ENCODE assay signal across 8 cellular contexts in genomic region chr11:59615132-59615636, GRCh38. TPM values are rescaled to one million over a fixed set of nuclear protein-coding genes. Genes with fewer than 3 reads are reported as not detected.
DNase-seq lines count a peak whose midpoint lies in the region; ATAC-seq and TF ChIP-seq lines count a peak whose summit lies in the region.

No MANE protein-coding gene starts in this region.

- H3K36me3 ChIP-seq in HEK293 (ENCODE audit: control insufficient read depth in 2 of 2, insufficient read depth in 1 of 2, low read length in 2 of 2) (peaks cover 0 to 18% of the 10 kb centered on the region in 2 experiments; a peak in 1 of 3 replicates), mucosa of descending colon (ENCODE audit: low read depth) (no peaks in the 10 kb centered on the region)

- POLR2A ChIA-PET in HEK293 (lab: Yijun Ruan, JAX), result interaction anchor here (1.2 to 3.2 kb wide), 9 partner anchors 17 to 195 kb away, joined by 3 to 39 read pairs (median 5); partner anchors contain the start of genes MRPL16, PATL1 and STX3
- POLR2A ChIA-PET in activated CD8-positive, alpha-beta T cell treated with anti-CD3 and anti-CD28 coated beads for 36 hours (lab: Charles Lee), result interaction anchor here (1.2 to 3.7 kb wide), 7 partner anchors 10 to 54 kb away, joined by 3 to 16 read pairs (median 4); partner anchors contain the start of gene PATL1

- peak overlapping the region; percentile 96 for H3K4me3 Mint-ChIP-seq in activated CD8-positive, alpha-beta T cell treated with anti-CD3 and anti-CD28 coated beads for 36 hours

- H3K4me1 ChIP-seq in HEK293 (ENCODE audit: control insufficient read depth, insufficient read depth, low read length) (no peaks in the 10 kb centered on the region), mucosa of descending colon (ENCODE audit: low read depth) (peaks cover 37% of the 10 kb centered on the region)

- H3K27me3 Mint-ChIP-seq in activated CD8-positive, alpha-beta T cell treated with anti-CD3 and anti-CD28 coated beads for 36 hours, result no peaks in the 10 kb centered on the region

- CTCF ChIA-PET in HEK293 (lab: Yijun Ruan, JAX), result interaction anchor here (0.7 to 1.5 kb wide), 3 partner anchors 65 to 78 kb away, joined by 3 to 6 read pairs (median 4); no protein-coding TSS in a partner anchor
- CTCF ChIA-PET in activated CD8-positive, alpha-beta T cell treated with anti-CD3 and anti-CD28 coated beads for 36 hours (lab: Charles Lee), result interaction anchor here (0.6 to 1.6 kb wide), 4 partner anchors 10 to 55 kb away, joined by 3 to 7 read pairs (median 4); no protein-coding TSS in a partner anchor

- peak; percentile 12 for DNase-seq in EL
- DNase-seq in NCI-H1105 treated with DMSO at 0.1 percent for 48 hours (lab: John Stamatoyannopoulos, UW), result peak; percentile 60
- peak; percentile 74 for DNase-seq in activated CD8-positive, alpha-beta T cell treated with anti-CD3 and anti-CD28 coated beads for 36 hours
- DNase-seq in effector CD8-positive, alpha-beta T cell (lab: John Stamatoyannopoulos, UW), result peak; percentile 50
- peak; percentile 75 to 86 (median 77) for DNase-seq in mucosa of descending colon
- DNase-seq in stimulated activated CD8-positive, alpha-beta memory T cell treated with anti-CD3 and anti-CD28 coated beads, Interleukin-2, amount 100 ng/mL, for 48 hours (ENCODE audit: low read depth in 2 of 2), result peak; percentile 27 to 38
- no peak for DNase-seq in SKM-1 treated with dmso at 0.1 percent for 144 hours (lab: John Stamatoyannopoulos, UW; ENCODE audit: unreplicated experiment)

- intact Hi-C loops in activated CD8-positive, alpha-beta T cell treated with anti-CD3 and anti-CD28 coated beads for 36 hours (cut with micrococcal nuclease), result no loop called here
- intact Hi-C loops in mucosa of descending colon (cut with DNase I, micrococcal nuclease), result loop anchor here in 1 of 2 donors (10.0 kb wide), 1 partner anchor 50 kb away; the partner anchor contains the start of gene PATL1

- no peaks in the 10 kb centered on the region for H3K9me3 Mint-ChIP-seq in activated CD8-positive, alpha-beta T cell treated with anti-CD3 and anti-CD28 coated beads for 36 hours

- peaks cover 24% of the 10 kb centered on the region for H3K36me3 Mint-ChIP-seq in activated CD8-positive, alpha-beta T cell treated with anti-CD3 and anti-CD28 coated beads for 36 hours (ENCODE audit: low read depth)

- H3K9me3 ChIP-seq in HEK293 (ENCODE audit: control insufficient read depth, insufficient read depth, low read depth, low read length) (no peaks in the 10 kb centered on the region), mucosa of descending colon (no peaks in the 10 kb centered on the region)

- peak overlapping the region; percentile 63; the same call in 1 of the 2 replicates for H3K27ac ChIP-seq in HEK293 (ENCODE audit: extremely low read depth, low read depth, low read length)

- TF ChIP-seq CTCF in HEK293 (tag by site-specific recombination; IDR thresholded peaks at IDR 0.05), result no peak
- no peak for TF ChIP-seq CTCF in activated CD8-positive, alpha-beta T cell treated with anti-CD3 and anti-CD28 coated beads for 36 hours (IDR thresholded peaks at IDR 0.05)
- no peak for TF ChIP-seq CTCF in mucosa of descending colon (IDR thresholded peaks at IDR 0.05)

- peak overlapping the region; percentile 96 for H3K27ac Mint-ChIP-seq in activated CD8-positive, alpha-beta T cell treated with anti-CD3 and anti-CD28 coated beads for 36 hours

- H3K4me3 ChIP-seq in HEK293 (ENCODE audit: low read depth, low read length) (peak overlapping the region; percentile 79), mucosa of descending colon (peak overlapping the region; percentile 87)

- ATAC-seq in activated CD8-positive, alpha-beta T cell treated with anti-CD3 and anti-CD28 coated beads for 36 hours, result peak; percentile 1
- peak; percentile 11 for ATAC-seq in mucosa of descending colon

- peaks cover 37% of the 10 kb centered on the region for H3K4me1 Mint-ChIP-seq in activated CD8-positive, alpha-beta T cell treated with anti-CD3 and anti-CD28 coated beads for 36 hours (ENCODE audit: low read depth)

TF ChIP-seq in HEK293, 187 proteins besides CTCF, POLR2A, EP300 and RAD21:
- TF ChIP-seq ZNF335 (tag by site-specific recombination; conservative IDR thresholded peaks at IDR 0.05) (peak; percentile 39; the same call in 1 of the 2 replicates), SP2 (tag by site-specific recombination; IDR thresholded peaks at IDR 0.05) (peak; percentile 11; the same call in 1 of the 2 replicates), ZBTB6 (tag by site-specific recombination; IDR thresholded peaks at IDR 0.05) (no peak)
TF ChIP-seq in HEK293: peak in this region for 2.

RNA-seq across cellular contexts. Expression of gene OSBP, which starts 0.4 kb away (rescaled TPM):
- 10 to 100 TPM; 38.1 to 41.0 TPM for total RNA-seq in activated CD8-positive, alpha-beta T cell treated with anti-CD3 and anti-CD28 coated beads for 36 hours
- 10 to 100 TPM; 55.0 to 57.8 (median 55.9) TPM for total RNA-seq in mucosa of descending colon

RNA-seq across cellular contexts. Expression of gene PATL1, which starts 53.7 kb away (rescaled TPM):
- total RNA-seq in activated CD8-positive, alpha-beta T cell treated with anti-CD3 and anti-CD28 coated beads for 36 hours, result 10 to 100 TPM; 59.5 to 60.6 TPM
- 10 to 100 TPM; 34.1 to 40.2 (median 34.6) TPM for total RNA-seq in mucosa of descending colon
